Comparison of ENCODE assay signal across 12 cellular contexts in genomic region chr11:10564692-10565318, GRCh38. TPM values are rescaled to one million over a fixed set of nuclear protein-coding genes. Genes with fewer than 3 reads are reported as not detected.
DNase-seq lines count a peak whose midpoint lies in the region; FAIRE-seq and TF ChIP-seq lines count a peak whose summit lies in the region.
"Had no signal": no experiment of that assay in that cellular context is flagged by ENCODE, and none has a peak within 500 bp of the region (broad histone marks: within the 10 kb centered on the region; RNA-seq: fewer than 3 reads in every experiment).

No MANE protein-coding gene starts in this region.

- no peak overlapping the region for H3K4me3 ChIP-seq in A673 (ENCODE audit: low read depth, low read length, poor library complexity, severe bottlenecking)
- H3K4me3 ChIP-seq in HFF-Myc (replicated peaks; ENCODE audit: low read depth, low read length): no peak overlapping the region
- no peak overlapping the region for H3K4me3 ChIP-seq in adipocyte (ENCODE audit: low read length)
- no peak overlapping the region for H3K4me3 ChIP-seq in keratinocyte (ENCODE audit: control insufficient read depth in 2 of 3, extremely low read depth in 1 of 3, insufficient read depth in 2 of 3, low read depth in 1 of 3, low read length in 3 of 3)
- H3K4me3 ChIP-seq in SJCRH30: no peak overlapping the region

- TF ChIP-seq CTCF in A673 (conservative IDR thresholded peaks at IDR 0.05; ENCODE audit: low read depth, low read length) (peak; percentile 53), HFF-Myc (IDR thresholded peaks at IDR 0.05; ENCODE audit: low read depth, low read length, missing control alignments) (peak; percentile 35), keratinocyte (optimal IDR thresholded peaks at IDR 0.05 in 1 of 3, IDR thresholded peaks at IDR 0.05 in 1 of 3, conservative IDR thresholded peaks at IDR 0.05 in 1 of 3; ENCODE audit: extremely low read depth in 1 of 3, insufficient read depth in 2 of 3, low read length in 3 of 3) (peak; percentile 13 to 45 (median 26))

- no peaks in the 10 kb centered on the region for H3K36me3 ChIP-seq in A673 (ENCODE audit: insufficient read depth, low read length, poor library complexity, severe bottlenecking)
- no peaks in the 10 kb centered on the region for H3K36me3 ChIP-seq in adipocyte (ENCODE audit: control insufficient read depth, insufficient read depth, low read length, severe bottlenecking)
- H3K36me3 ChIP-seq in keratinocyte (ENCODE audit: control insufficient read depth in 2 of 2, extremely low read depth in 1 of 2, insufficient read depth in 2 of 2, low read length in 2 of 2): no peaks in the 10 kb centered on the region
- H3K36me3 ChIP-seq in SJCRH30: no peaks in the 10 kb centered on the region

- no peak for FAIRE-seq in keratinocyte (lab: Jason Lieb, UNC)

- H3K27me3 ChIP-seq in A673 (replicated peaks; ENCODE audit: insufficient read depth, low read depth, low read length, poor library complexity): no peaks in the 10 kb centered on the region
- no peaks in the 10 kb centered on the region for H3K27me3 ChIP-seq in adipocyte (replicated peaks; ENCODE audit: control insufficient read depth, insufficient read depth, low read length)
- no peaks in the 10 kb centered on the region for H3K27me3 ChIP-seq in keratinocyte (ENCODE audit: control insufficient read depth, extremely low read depth, insufficient read depth, low read length)
- H3K27me3 ChIP-seq in SJCRH30: peaks cover 5% of the 10 kb centered on the region

- H3K79me2 ChIP-seq in keratinocyte (ENCODE audit: control insufficient read depth, insufficient read depth, low read length): no peaks in the 10 kb centered on the region

- H3K27ac ChIP-seq in A673 (ENCODE audit: low read depth, low read length, poor library complexity, severe bottlenecking): peak overlapping the region; percentile 50
- H3K27ac ChIP-seq in keratinocyte (ENCODE audit: control insufficient read depth, insufficient read depth, low read length): no peak overlapping the region
- H3K27ac ChIP-seq in SJCRH30: no peak overlapping the region

- CTCF ChIA-PET in A673 (lab: Charles Lee): no interaction called here

- H3K9ac ChIP-seq in adipocyte (ENCODE audit: low read length) (no peak overlapping the region), keratinocyte (ENCODE audit: control insufficient read depth, extremely low read depth, insufficient read depth, low read length) (no peak overlapping the region)

- H3K9me1 ChIP-seq in keratinocyte (ENCODE audit: control insufficient read depth, extremely low read depth, insufficient read depth, low read length): no peaks in the 10 kb centered on the region

- no peaks in the 10 kb centered on the region for H4K20me1 ChIP-seq in keratinocyte (ENCODE audit: control insufficient read depth, extremely low read depth, insufficient read depth, low read length)

- no peak overlapping the region for H2AFZ ChIP-seq in keratinocyte (ENCODE audit: control insufficient read depth, low read length)

- peaks cover 26% of the 10 kb centered on the region for H3K4me1 ChIP-seq in A673 (ENCODE audit: insufficient read depth, low read length, poor library complexity, severe bottlenecking)
- peaks cover 15% of the 10 kb centered on the region for H3K4me1 ChIP-seq in adipocyte (ENCODE audit: control insufficient read depth, insufficient read depth, low read length)
- peaks cover 2% of the 10 kb centered on the region for H3K4me1 ChIP-seq in keratinocyte (ENCODE audit: control insufficient read depth, extremely low read depth, insufficient read depth, low read length)
- H3K4me1 ChIP-seq in SJCRH30: no peaks in the 10 kb centered on the region

- intact Hi-C loops in A673 (cut with micrococcal nuclease; ENCODE audit: unreplicated experiment): loop anchor here (1.0 to 2.0 kb wide), 2 partner anchors 89 to 170 kb away; no protein-coding TSS in a partner anchor

- dilution Hi-C loops in keratinocyte (cut with MboI; ENCODE audit: extremely low pct_ligation_motif_present, low sequenced_read_pairs): no loop called here

- no TSS peak for BruUV-seq in A673 (replicated peaks; lab: Mats Ljungman, UMichigan)

- DNase-seq in A673 (ENCODE audit: low spot score): peak; percentile 46
- no peak for DNase-seq in HFF-Myc (ENCODE audit: extremely low read depth, low read depth)
- DNase-seq in adipocyte (ENCODE audit: low read depth): peak; percentile 53
- DNase-seq in keratinocyte (ENCODE audit: low read depth, low spot score): no peak
- DNase-seq in SJCRH30: no peak
- no peak for DNase-seq in NCI-H2107 (lab: John Stamatoyannopoulos, UW)
- no peak for DNase-seq in activated CD4-positive, alpha-beta T cell treated with anti-CD3 and anti-CD28 coated beads, Interleukin-2, amount 50 U/mL, for 48 hours
- no peak for DNase-seq in retina
- DNase-seq: activated T-cell treated with anti-CD3 and anti-CD28 coated beads, Interleukin-2, amount 50 U/mL, for 4 hours; effector memory CD8-positive, alpha-beta T cell; SHP77 treated with DMSO at 0.1 percent for 48 hours had no signal

- H3K4me2 ChIP-seq in keratinocyte (ENCODE audit: control insufficient read depth, extremely low read depth, insufficient read depth, low read depth, low read length): no peak overlapping the region

- POLR2A ChIA-PET in A673 (lab: Charles Lee; ENCODE audit: low non-redundant PET): no interaction called here

- no peaks in the 10 kb centered on the region for H3K9me3 ChIP-seq in A673 (ENCODE audit: low read depth, low read length, poor library complexity, severe bottlenecking)
- no peaks in the 10 kb centered on the region for H3K9me3 ChIP-seq in adipocyte (ENCODE audit: control insufficient read depth, low read length)
- no peaks in the 10 kb centered on the region for H3K9me3 ChIP-seq in keratinocyte (ENCODE audit: control insufficient read depth, low read depth, low read length)
- H3K9me3 ChIP-seq in SJCRH30 (replicated peaks): 0 out of 2 replicates have a peak, but pooled peaks cover 3% of the 10 kb centered on the region

RNA-seq across cellular contexts. Expression of gene LYVE1, which starts 3.7 kb away (rescaled TPM):
- 0.11 and 0.15 TPM in 2 replicates for total RNA-seq in A673 (2021)
- polyA plus RNA-seq in keratinocyte: not detected in 3 replicates
- polyA plus RNA-seq in keratinocyte (2011; ENCODE audit: low read depth): not detected
- polyA plus RNA-seq in keratinocyte (2011; cell fraction: cytosol; rRNA removed): not detected in 2 replicates
- polyA plus RNA-seq in keratinocyte (2011; cell fraction: nucleus; rRNA removed): not detected in 2 replicates
- not detected in 2 replicates for polyA plus RNA-seq in keratinocyte (2012; ENCODE audit: low replicate concordance)
- polyA minus RNA-seq in keratinocyte: not detected in 3 replicates
- not detected for polyA minus RNA-seq in keratinocyte (2011; cell fraction: cytosol; rRNA and poly(A)+ RNA removed)
- not detected in 2 replicates for polyA minus RNA-seq in keratinocyte (2011; cell fraction: nucleus; rRNA and poly(A)+ RNA removed)
- not detected in 2 replicates for total RNA-seq in SJCRH30 (2014; rRNA removed; shearing (Covaris generic))
- total RNA-seq: CD4-positive, CD25-positive, alpha-beta regulatory T cell had no signal
- polyA plus RNA-seq: CD4-positive, CD25-positive, alpha-beta regulatory T cell had no signal

RNA-seq across cellular contexts. Expression of gene RNF141, which starts 23.8 kb away (rescaled TPM):
- total RNA-seq in A673 (2021): 36.4 and 48.4 TPM in 2 replicates
- 27.8 to 59.1 TPM (median 45.2 TPM) in 3 replicates for polyA plus RNA-seq in keratinocyte
- 56.1 TPM for polyA plus RNA-seq in keratinocyte (2011; ENCODE audit: low read depth)
- polyA plus RNA-seq in keratinocyte (2011; cell fraction: cytosol; rRNA removed): 26.5 and 45.6 TPM in 2 replicates
- polyA plus RNA-seq in keratinocyte (2011; cell fraction: nucleus; rRNA removed): 13.4 and 21.0 TPM in 2 replicates
- polyA plus RNA-seq in keratinocyte (2012; ENCODE audit: low replicate concordance): 34.4 and 54.8 TPM in 2 replicates
- 9.1 to 40.1 TPM (median 34.0 TPM) in 3 replicates for polyA minus RNA-seq in keratinocyte
- polyA minus RNA-seq in keratinocyte (2011; cell fraction: cytosol; rRNA and poly(A)+ RNA removed): 28.4 TPM
- polyA minus RNA-seq in keratinocyte (2011; cell fraction: nucleus; rRNA and poly(A)+ RNA removed): 8.3 and 14.4 TPM in 2 replicates
- 12.6 and 13.9 TPM in 2 replicates for total RNA-seq in SJCRH30 (2014; rRNA removed; shearing (Covaris generic))

Comparison
In these comparisons a context has a peak if more than half of its experiments do, and no peak if none do; other contexts are left out.
1. DNase-seq: peak in A673 (single experiment) and adipocyte (single experiment); none in HFF-Myc (single experiment), keratinocyte (single experiment), SJCRH30 (0 of 2), NCI-H2107 (single experiment), activated CD4-positive, alpha-beta T cell treated with anti-CD3 and anti-CD28 coated beads, Interleukin-2, amount 50 U/mL, for 48 hours (0 of 2) and retina (single experiment).
2. Peak in every context shown above with its lines, with median percentiles within 50 percentile points of each other: CTCF ChIP-seq.